1 cellular context compared by ENCODE assay signal in the genomic region with DNA sequence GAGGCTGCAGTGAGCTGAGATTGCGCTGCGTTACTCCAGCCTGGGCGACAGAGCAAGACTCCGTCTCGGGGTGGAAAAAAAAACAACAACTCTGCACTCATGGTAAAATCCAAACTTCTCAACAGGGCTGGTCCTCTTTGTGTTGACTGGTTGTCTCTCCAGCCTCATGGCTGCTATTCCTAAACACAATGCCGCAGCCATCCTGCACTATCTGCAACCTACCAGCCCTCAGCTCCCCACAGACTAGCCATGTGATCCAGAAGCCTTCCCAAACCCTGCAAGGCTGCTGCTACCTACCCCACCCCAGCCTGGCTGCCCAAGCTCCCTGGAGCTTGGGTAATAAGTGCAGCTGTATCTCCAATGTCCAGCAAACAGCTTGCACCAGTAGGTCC.
TF ChIP-seq lines count a peak whose summit lies in the region.

No MANE protein-coding gene starts in this region.

TF ChIP-seq in IMR-90, 13 proteins besides CTCF, POLR2A, EP300 and RAD21:
- TF ChIP-seq RFX5 (IDR thresholded peaks at IDR 0.05; ENCODE audit: low read depth, low read length) (no peak), BHLHE40 (IDR thresholded peaks at IDR 0.05; ENCODE audit: low read depth, low read length) (no peak), SMC3 (IDR thresholded peaks at IDR 0.05; ENCODE audit: low read depth, low read length) (no peak), CEBPB (IDR thresholded peaks at IDR 0.05; ENCODE audit: low read depth, low read length) (no peak), MXI1 (IDR thresholded peaks at IDR 0.05; ENCODE audit: borderline replicate concordance, low read depth, low read length) (no peak), MAZ (IDR thresholded peaks at IDR 0.05; ENCODE audit: borderline replicate concordance, low read depth, low read length) (no peak), NFE2L2 (IDR thresholded peaks at IDR 0.05; ENCODE audit: low read depth, low read length) (no peak), RCOR1 (IDR thresholded peaks at IDR 0.05; ENCODE audit: insufficient replicate concordance, low read length) (no peak), CHD1 (IDR thresholded peaks at IDR 0.05; ENCODE audit: low read depth, low read length) (no peak), FOS (IDR thresholded peaks at IDR 0.05; ENCODE audit: low read depth, low read length) (no peak), MAFK (IDR thresholded peaks at IDR 0.05; ENCODE audit: low read depth, low read length) (no peak)
- TF ChIP-seq, protein P1, sequence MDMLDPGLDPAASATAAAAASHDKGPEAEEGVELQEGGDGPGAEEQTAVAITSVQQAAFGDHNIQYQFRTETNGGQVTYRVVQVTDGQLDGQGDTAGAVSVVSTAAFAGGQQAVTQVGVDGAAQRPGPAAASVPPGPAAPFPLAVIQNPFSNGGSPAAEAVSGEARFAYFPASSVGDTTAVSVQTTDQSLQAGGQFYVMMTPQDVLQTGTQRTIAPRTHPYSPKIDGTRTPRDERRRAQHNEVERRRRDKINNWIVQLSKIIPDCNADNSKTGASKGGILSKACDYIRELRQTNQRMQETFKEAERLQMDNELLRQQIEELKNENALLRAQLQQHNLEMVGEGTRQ (IDR thresholded peaks at IDR 0.05; ENCODE audit: low read depth, low read length): no peak
- TF ChIP-seq, protein P2, sequence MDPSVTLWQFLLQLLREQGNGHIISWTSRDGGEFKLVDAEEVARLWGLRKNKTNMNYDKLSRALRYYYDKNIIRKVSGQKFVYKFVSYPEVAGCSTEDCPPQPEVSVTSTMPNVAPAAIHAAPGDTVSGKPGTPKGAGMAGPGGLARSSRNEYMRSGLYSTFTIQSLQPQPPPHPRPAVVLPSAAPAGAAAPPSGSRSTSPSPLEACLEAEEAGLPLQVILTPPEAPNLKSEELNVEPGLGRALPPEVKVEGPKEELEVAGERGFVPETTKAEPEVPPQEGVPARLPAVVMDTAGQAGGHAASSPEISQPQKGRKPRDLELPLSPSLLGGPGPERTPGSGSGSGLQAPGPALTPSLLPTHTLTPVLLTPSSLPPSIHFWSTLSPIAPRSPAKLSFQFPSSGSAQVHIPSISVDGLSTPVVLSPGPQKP (IDR thresholded peaks at IDR 0.05; ENCODE audit: borderline replicate concordance, low read depth, low read length): no peak
